ENCODE assay signal across 1 cellular context in the genomic region with DNA sequence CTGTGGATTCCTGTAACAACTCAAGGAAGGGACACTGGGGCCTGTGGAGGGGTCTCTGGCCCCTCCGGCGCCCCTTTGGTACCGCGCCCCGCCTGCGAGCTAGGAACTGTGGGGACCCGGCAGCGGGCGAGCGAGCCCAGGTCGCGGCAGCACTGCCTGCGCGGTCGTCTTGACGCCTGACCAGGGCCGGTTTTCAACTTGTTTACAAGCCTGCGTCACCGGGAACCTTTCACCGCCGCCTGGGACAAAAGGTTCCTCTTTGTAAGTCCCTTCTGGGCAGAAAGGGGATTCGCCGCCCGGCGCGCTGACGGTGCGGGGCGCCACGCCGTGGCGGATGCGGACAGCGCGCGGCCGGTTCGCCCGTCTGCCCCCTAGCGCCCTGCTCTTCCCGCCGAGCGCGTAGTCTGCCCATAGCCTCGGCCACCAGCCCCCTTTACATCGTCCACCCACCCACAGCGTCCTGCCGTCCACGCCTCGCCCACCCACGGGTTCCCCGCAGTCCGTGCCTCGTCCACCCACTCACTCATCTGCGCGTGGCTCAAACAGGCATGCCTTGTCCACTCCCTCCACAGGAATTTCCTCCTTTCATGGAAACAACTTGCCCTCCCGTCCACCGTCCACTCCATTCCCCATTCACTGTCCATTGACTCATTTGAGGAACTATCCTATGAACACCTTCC.
TF ChIP-seq lines count a peak whose summit lies in the region.

No MANE protein-coding gene starts in this region.

TF ChIP-seq in HepG2, 621 proteins besides CTCF, POLR2A, EP300 and RAD21 (continued from another document and continues in another):
- TF ChIP-seq, protein P1, sequence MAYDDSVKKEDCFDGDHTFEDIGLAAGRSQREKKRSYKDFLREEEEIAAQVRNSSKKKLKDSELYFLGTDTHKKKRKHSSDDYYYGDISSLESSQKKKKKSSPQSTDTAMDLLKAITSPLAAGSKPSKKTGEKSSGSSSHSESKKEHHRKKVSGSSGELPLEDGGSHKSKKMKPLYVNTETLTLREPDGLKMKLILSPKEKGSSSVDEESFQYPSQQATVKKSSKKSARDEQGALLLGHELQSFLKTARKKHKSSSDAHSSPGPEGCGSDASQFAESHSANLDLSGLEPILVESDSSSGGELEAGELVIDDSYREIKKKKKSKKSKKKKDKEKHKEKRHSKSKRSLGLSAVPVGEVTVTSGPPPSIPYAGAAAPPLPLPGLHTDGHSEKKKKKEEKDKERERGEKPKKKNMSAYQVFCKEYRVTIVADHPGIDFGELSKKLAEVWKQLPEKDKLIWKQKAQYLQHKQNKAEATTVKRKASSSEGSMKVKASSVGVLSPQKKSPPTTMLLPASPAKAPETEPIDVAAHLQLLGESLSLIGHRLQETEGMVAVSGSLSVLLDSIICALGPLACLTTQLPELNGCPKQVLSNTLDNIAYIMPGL (CRISPR knock-in tag; IDR thresholded peaks at IDR 0.05; ENCODE audit: borderline replicate concordance in 1 of 2, low read depth in 1 of 2), result peak; percentile 96 to 97
- TF ChIP-seq ZNF205 (CRISPR knock-in tag; IDR thresholded peaks at IDR 0.05) (peak; percentile 76), ZNF564 (CRISPR knock-in tag; IDR thresholded peaks at IDR 0.05) (0 out of 2 replicates have a peak, but pooled peaks have one; percentile 61), ZNF607 (CRISPR knock-in tag; IDR thresholded peaks at IDR 0.05; ENCODE audit: borderline replicate concordance) (peak; percentile 71; the same call in 1 of the 2 replicates), ZNF572 (CRISPR knock-in tag; IDR thresholded peaks at IDR 0.05) (0 out of 2 replicates have a peak, but pooled peaks have one; percentile 72), SNRNP70 (IDR thresholded peaks at IDR 0.05; ENCODE audit: low read depth, low read length) (no peak), FOXP1 (IDR thresholded peaks at IDR 0.05) (no peak), FOXP1 (CRISPR knock-in tag; IDR thresholded peaks at IDR 0.05) (peak; percentile 66), ZNF773 (CRISPR knock-in tag; IDR thresholded peaks at IDR 0.05; ENCODE audit: borderline replicate concordance) (0 out of 2 replicates have a peak, but pooled peaks have one; percentile 27), FOSL2 (CRISPR knock-in tag; IDR thresholded peaks at IDR 0.05) (peak; percentile 65), ZNF124 (CRISPR knock-in tag; IDR thresholded peaks at IDR 0.05) (peak; percentile 52; the same call in 1 of the 2 replicates), MED13 (CRISPR knock-in tag; IDR thresholded peaks at IDR 0.05) (no peak), ZNF747 (CRISPR knock-in tag; IDR thresholded peaks at IDR 0.05; ENCODE audit: borderline replicate concordance) (peak; percentile 49; the same call in 1 of the 2 replicates), NONO (IDR thresholded peaks at IDR 0.05) (no peak), NONO (CRISPR knock-in tag; conservative IDR thresholded peaks at IDR 0.05) (peak; percentile 90), SAFB2 (CRISPR knock-in tag; IDR thresholded peaks at IDR 0.05; ENCODE audit: borderline replicate concordance, low read depth) (peak; percentile 63; the same call in 1 of the 2 replicates), HNRNPK (IDR thresholded peaks at IDR 0.05; ENCODE audit: low read depth, low read length, poor library complexity, severe bottlenecking) (peak; percentile 46), WIZ (CRISPR knock-in tag; IDR thresholded peaks at IDR 0.05) (peak; percentile 18; the same call in 1 of the 2 replicates), RBFOX2 (IDR thresholded peaks at IDR 0.05; ENCODE audit: low read depth, low read length) (0 out of 2 replicates have a peak, but pooled peaks have one; percentile 34), ZBTB1 (CRISPR knock-in tag; IDR thresholded peaks at IDR 0.05; ENCODE audit: borderline replicate concordance) (no peak), TBX2 (CRISPR knock-in tag; IDR thresholded peaks at IDR 0.05; ENCODE audit: borderline replicate concordance) (peak; percentile 81; the same call in 1 of the 2 replicates), FOXA1 (IDR thresholded peaks at IDR 0.05) (no peak), FOXA1 (CRISPR knock-in tag; IDR thresholded peaks at IDR 0.05) (peak; percentile 93)
- TF ChIP-seq, protein P2, sequence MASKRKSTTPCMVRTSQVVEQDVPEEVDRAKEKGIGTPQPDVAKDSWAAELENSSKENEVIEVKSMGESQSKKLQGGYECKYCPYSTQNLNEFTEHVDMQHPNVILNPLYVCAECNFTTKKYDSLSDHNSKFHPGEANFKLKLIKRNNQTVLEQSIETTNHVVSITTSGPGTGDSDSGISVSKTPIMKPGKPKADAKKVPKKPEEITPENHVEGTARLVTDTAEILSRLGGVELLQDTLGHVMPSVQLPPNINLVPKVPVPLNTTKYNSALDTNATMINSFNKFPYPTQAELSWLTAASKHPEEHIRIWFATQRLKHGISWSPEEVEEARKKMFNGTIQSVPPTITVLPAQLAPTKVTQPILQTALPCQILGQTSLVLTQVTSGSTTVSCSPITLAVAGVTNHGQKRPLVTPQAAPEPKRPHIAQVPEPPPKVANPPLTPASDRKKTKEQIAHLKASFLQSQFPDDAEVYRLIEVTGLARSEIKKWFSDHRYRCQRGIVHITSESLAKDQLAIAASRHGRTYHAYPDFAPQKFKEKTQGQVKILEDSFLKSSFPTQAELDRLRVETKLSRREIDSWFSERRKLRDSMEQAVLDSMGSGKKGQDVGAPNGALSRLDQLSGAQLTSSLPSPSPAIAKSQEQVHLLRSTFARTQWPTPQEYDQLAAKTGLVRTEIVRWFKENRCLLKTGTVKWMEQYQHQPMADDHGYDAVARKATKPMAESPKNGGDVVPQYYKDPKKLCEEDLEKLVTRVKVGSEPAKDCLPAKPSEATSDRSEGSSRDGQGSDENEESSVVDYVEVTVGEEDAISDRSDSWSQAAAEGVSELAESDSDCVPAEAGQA (IDR thresholded peaks at IDR 0.05; ENCODE audit: low read depth), result peak; percentile 31; the same call in 1 of the 2 replicates
- TF ChIP-seq, protein P2 (CRISPR knock-in tag; IDR thresholded peaks at IDR 0.05; ENCODE audit: borderline replicate concordance), result no peak
- TF ChIP-seq, protein P3, sequence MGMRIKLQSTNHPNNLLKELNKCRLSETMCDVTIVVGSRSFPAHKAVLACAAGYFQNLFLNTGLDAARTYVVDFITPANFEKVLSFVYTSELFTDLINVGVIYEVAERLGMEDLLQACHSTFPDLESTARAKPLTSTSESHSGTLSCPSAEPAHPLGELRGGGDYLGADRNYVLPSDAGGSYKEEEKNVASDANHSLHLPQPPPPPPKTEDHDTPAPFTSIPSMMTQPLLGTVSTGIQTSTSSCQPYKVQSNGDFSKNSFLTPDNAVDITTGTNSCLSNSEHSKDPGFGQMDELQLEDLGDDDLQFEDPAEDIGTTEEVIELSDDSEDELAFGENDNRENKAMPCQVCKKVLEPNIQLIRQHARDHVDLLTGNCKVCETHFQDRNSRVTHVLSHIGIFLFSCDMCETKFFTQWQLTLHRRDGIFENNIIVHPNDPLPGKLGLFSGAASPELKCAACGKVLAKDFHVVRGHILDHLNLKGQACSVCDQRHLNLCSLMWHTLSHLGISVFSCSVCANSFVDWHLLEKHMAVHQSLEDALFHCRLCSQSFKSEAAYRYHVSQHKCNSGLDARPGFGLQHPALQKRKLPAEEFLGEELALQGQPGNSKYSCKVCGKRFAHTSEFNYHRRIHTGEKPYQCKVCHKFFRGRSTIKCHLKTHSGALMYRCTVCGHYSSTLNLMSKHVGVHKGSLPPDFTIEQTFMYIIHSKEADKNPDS (CRISPR knock-in tag; IDR thresholded peaks at IDR 0.05), result no peak
- TF ChIP-seq, protein P4, sequence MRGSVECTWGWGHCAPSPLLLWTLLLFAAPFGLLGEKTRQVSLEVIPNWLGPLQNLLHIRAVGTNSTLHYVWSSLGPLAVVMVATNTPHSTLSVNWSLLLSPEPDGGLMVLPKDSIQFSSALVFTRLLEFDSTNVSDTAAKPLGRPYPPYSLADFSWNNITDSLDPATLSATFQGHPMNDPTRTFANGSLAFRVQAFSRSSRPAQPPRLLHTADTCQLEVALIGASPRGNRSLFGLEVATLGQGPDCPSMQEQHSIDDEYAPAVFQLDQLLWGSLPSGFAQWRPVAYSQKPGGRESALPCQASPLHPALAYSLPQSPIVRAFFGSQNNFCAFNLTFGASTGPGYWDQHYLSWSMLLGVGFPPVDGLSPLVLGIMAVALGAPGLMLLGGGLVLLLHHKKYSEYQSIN (CRISPR knock-in tag; IDR thresholded peaks at IDR 0.05; ENCODE audit: borderline replicate concordance), result peak; percentile 74; the same call in 1 of the 2 replicates
- TF ChIP-seq, protein P5, sequence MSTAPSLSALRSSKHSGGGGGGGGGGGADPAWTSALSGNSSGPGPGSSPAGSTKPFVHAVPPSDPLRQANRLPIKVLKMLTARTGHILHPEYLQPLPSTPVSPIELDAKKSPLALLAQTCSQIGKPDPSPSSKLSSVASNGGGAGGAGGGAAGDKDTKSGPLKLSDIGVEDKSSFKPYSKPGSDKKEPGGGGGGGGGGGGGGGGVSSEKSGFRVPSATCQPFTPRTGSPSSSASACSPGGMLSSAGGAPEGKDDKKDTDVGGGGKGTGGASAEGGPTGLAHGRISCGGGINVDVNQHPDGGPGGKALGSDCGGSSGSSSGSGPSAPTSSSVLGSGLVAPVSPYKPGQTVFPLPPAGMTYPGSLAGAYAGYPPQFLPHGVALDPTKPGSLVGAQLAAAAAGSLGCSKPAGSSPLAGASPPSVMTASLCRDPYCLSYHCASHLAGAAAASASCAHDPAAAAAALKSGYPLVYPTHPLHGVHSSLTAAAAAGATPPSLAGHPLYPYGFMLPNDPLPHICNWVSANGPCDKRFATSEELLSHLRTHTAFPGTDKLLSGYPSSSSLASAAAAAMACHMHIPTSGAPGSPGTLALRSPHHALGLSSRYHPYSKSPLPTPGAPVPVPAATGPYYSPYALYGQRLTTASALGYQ (CRISPR knock-in tag; IDR thresholded peaks at IDR 0.05), result 0 out of 2 replicates have a peak, but pooled peaks have one; percentile 19
- TF ChIP-seq, protein P6, sequence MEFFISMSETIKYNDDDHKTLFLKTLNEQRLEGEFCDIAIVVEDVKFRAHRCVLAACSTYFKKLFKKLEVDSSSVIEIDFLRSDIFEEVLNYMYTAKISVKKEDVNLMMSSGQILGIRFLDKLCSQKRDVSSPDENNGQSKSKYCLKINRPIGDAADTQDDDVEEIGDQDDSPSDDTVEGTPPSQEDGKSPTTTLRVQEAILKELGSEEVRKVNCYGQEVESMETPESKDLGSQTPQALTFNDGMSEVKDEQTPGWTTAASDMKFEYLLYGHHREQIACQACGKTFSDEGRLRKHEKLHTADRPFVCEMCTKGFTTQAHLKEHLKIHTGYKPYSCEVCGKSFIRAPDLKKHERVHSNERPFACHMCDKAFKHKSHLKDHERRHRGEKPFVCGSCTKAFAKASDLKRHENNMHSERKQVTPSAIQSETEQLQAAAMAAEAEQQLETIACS (CRISPR knock-in tag; IDR thresholded peaks at IDR 0.05), result peak; percentile 49; the same call in 1 of the 2 replicates
- TF ChIP-seq, protein P7, sequence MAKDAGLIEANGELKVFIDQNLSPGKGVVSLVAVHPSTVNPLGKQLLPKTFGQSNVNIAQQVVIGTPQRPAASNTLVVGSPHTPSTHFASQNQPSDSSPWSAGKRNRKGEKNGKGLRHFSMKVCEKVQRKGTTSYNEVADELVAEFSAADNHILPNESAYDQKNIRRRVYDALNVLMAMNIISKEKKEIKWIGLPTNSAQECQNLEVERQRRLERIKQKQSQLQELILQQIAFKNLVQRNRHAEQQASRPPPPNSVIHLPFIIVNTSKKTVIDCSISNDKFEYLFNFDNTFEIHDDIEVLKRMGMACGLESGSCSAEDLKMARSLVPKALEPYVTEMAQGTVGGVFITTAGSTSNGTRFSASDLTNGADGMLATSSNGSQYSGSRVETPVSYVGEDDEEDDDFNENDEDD (CRISPR knock-in tag; IDR thresholded peaks at IDR 0.05; ENCODE audit: borderline replicate concordance), result peak; percentile 50; the same call in 1 of the 2 replicates
- TF ChIP-seq, protein P8, sequence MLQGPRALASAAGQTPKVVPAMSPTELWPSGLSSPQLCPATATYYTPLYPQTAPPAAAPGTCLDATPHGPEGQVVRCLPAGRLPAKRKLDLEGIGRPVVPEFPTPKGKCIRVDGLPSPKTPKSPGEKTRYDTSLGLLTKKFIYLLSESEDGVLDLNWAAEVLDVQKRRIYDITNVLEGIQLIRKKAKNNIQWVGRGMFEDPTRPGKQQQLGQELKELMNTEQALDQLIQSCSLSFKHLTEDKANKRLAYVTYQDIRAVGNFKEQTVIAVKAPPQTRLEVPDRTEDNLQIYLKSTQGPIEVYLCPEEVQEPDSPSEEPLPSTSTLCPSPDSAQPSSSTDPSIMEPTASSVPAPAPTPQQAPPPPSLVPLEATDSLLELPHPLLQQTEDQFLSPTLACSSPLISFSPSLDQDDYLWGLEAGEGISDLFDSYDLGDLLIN (CRISPR knock-in tag; IDR thresholded peaks at IDR 0.05; ENCODE audit: borderline replicate concordance), result 0 out of 2 replicates have a peak, but pooled peaks have one; percentile 25
- TF ChIP-seq, protein P9, sequence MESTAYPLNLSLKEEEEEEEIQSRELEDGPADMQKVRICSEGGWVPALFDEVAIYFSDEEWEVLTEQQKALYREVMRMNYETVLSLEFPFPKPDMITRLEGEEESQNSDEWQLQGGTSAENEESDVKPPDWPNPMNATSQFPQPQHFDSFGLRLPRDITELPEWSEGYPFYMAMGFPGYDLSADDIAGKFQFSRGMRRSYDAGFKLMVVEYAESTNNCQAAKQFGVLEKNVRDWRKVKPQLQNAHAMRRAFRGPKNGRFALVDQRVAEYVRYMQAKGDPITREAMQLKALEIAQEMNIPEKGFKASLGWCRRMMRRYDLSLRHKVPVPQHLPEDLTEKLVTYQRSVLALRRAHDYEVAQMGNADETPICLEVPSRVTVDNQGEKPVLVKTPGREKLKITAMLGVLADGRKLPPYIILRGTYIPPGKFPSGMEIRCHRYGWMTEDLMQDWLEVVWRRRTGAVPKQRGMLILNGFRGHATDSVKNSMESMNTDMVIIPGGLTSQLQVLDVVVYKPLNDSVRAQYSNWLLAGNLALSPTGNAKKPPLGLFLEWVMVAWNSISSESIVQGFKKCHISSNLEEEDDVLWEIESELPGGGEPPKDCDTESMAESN (CRISPR knock-in tag; conservative IDR thresholded peaks at IDR 0.05), result peak; percentile 94
